Comparison of ENCODE assay signal across 9 cellular contexts in the genomic region with DNA sequence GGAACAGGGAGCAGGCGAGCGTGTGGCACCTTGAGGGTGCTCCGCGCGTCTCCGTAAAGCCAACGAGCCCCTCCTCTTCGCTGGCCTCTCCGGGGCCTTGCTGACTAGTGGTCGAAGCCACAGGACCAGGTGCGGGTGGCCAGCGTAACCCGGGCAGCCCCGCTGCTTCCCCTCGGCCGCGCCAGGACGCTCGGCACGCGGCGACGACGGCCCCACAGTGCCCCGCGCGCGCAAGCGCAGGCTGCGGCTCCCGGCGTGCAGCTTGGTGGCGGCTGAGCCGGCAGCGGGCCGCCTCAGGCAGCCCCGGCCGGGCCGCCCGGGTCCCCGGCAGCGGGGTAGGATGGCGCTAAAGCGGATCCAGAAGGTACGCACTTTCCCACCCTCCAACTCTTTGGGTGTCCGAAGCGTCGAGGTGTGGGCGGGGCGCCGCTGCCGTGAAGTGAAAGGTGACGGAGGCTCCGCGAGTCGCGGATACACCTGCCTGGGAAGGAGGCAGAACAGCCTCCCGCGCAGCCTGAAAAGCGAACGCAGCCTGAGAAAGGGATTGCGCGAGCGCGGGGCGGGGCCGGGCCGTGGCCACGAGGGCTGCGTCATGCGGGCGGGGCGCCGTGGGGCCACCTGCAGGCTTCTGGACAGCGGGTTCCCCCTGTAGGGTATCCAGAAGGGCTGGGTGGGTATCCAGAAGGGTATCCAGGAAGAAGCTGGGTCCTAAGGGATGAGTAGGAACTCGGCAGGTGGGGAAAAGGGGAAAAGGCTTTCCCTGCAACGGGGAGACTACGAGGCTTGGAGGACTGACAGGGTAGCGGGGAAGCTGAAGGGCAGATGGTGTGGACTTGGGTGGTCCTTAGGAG. TPM values are rescaled to one million over a fixed set of nuclear protein-coding genes. Genes with fewer than 3 reads are reported as not detected.
A peak's percentile ranks its signal among the peaks of the same experiment; 100 is the strongest.
DNase-seq lines count a peak whose midpoint lies in the region; ATAC-seq, FAIRE-seq and TF ChIP-seq lines count a peak whose summit lies in the region.
"Had no signal": no experiment of that assay in that cellular context is flagged by ENCODE, and none has a peak within 500 bp of the region (broad histone marks: within the 10 kb centered on the region; RNA-seq: fewer than 3 reads in every experiment).

Gene UBE2D4 (plus strand): TSS at position 244 of the 851 bp plus-strand sequence. CDS start 97 bp downstream, at position 341.

- H3K4me1 ChIP-seq in kidney (ENCODE audit: control insufficient read depth in 1 of 2, insufficient read depth in 1 of 2, low read depth in 1 of 2, low read length in 2 of 2): peaks cover 6 to 7% of the 10 kb centered on the region in 2 donors

- H3K27ac Mint-ChIP-seq in central memory CD8-positive, alpha-beta T cell (ENCODE audit: low read depth): peak within 1 kb of the TSS; percentile 94

- FAIRE-seq in kidney (lab: Jason Lieb, UNC): no peak
- FAIRE-seq: colon had no signal

- H3K9me3 ChIP-seq in kidney (ENCODE audit: control insufficient read depth in 1 of 2, low read length in 2 of 2): no peaks in the 10 kb centered on the region

- peak; percentile 10 for TF ChIP-seq CTCF in kidney (IDR thresholded peaks at IDR 0.05; ENCODE audit: borderline replicate concordance, extremely low read depth, insufficient read depth)

- intact Hi-C loops in kidney (cut with DNase I): no loop called here

- peak within 1 kb of the TSS; percentile 85 for H3K4me3 Mint-ChIP-seq in central memory CD8-positive, alpha-beta T cell

- H3K9ac ChIP-seq in kidney (ENCODE audit: low read length in 2 of 2): peak within 1 kb of the TSS; percentile 83 to 98

- peak; percentile 99 for TF ChIP-seq POLR2A in GM18951 (IDR thresholded peaks at IDR 0.05; ENCODE audit: extremely low read depth, insufficient read depth, insufficient read length)

- no peaks in the 10 kb centered on the region for H3K9me3 Mint-ChIP-seq in central memory CD8-positive, alpha-beta T cell

- H3K4me3 ChIP-seq in kidney (ENCODE audit: low read length in 2 of 2): peak within 1 kb of the TSS; percentile 98 to 100

- DNase-seq in AG20443 (ENCODE audit: low spot score): peak; percentile 96
- DNase-seq in NCI-H226: peak; percentile 86
- DNase-seq in central memory CD8-positive, alpha-beta T cell (ENCODE audit: low spot score in 2 of 2): peak; percentile 80 to 83
- DNase-seq in kidney: peak; percentile 96
- DNase-seq in stimulated activated CD4-positive, alpha-beta T cell treated with anti-CD3 and anti-CD28 coated beads, Interleukin-15, amount 100 ng/mL, for 24 hours: peak; percentile 96

- peak within 1 kb of the TSS; percentile 94 to 96 for H3K27ac ChIP-seq in kidney (ENCODE audit: low read depth in 2 of 2, low read length in 2 of 2)

- H3K4me1 Mint-ChIP-seq in central memory CD8-positive, alpha-beta T cell: peaks cover 22% of the 10 kb centered on the region

- H3K36me3 Mint-ChIP-seq in central memory CD8-positive, alpha-beta T cell (ENCODE audit: insufficient read depth): peaks cover 8% of the 10 kb centered on the region

- H3K27me3 Mint-ChIP-seq in central memory CD8-positive, alpha-beta T cell: no peaks in the 10 kb centered on the region

- H3K36me3 ChIP-seq in kidney (ENCODE audit: control insufficient read depth in 1 of 2, insufficient read depth in 2 of 2, low read length in 2 of 2): no peaks in the 10 kb centered on the region

- peak; percentile 89 for ATAC-seq in HG03159 (IDR thresholded peaks at IDR 0.05; ENCODE audit: unreplicated experiment)
- ATAC-seq in activated CD4-positive, CD25-positive, alpha-beta regulatory T cell treated with anti-CD3 and anti-CD28 coated beads, Interleukin-2, amount 50 U/mL, for 24 hours: peak; percentile 92 to 93
- ATAC-seq in central memory CD8-positive, alpha-beta T cell (replicated peaks; ENCODE audit: extremely low read depth, poor library complexity, severe bottlenecking): peak; percentile 93

- in situ Hi-C loops in GM18951 (cut with MboI; ENCODE audit: low sequenced_read_pairs, unreplicated experiment): no loop called here

RNA-seq across cellular contexts. Expression of gene UBE2D4, which starts in this region (rescaled TPM):
- total RNA-seq in kidney: 21.4 TPM
- polyA plus RNA-seq in kidney (ENCODE audit: insufficient read depth, low read depth, low replicate concordance): 27.8 TPM

Comparison
In these comparisons a context has a peak if more than half of its experiments do, and no peak if none do; other contexts are left out.
1. Peak in every context shown above with its lines: DNase-seq, ATAC-seq, H3K4me3 ChIP-seq and H3K27ac ChIP-seq.